In genomic region chr19:7918615-7919421, GRCh38 we compare ENCODE assay signal across 1 cellular context.
TF ChIP-seq lines count a peak whose summit lies in the region.

No MANE protein-coding gene starts in this region.

TF ChIP-seq in HepG2, 621 proteins besides CTCF, POLR2A, EP300 and RAD21 (continued from another document and continues in another):
- no peak for TF ChIP-seq SNAPC4 (CRISPR knock-in tag; IDR thresholded peaks at IDR 0.05)
- TF ChIP-seq ZNF772 (CRISPR knock-in tag; IDR thresholded peaks at IDR 0.05): peak; percentile 81; the same call in 1 of the 2 replicates
- TF ChIP-seq ZMYM4 (CRISPR knock-in tag; IDR thresholded peaks at IDR 0.05): 0 out of 2 replicates have a peak, but pooled peaks have one; percentile 34
- TF ChIP-seq ZHX1 (CRISPR knock-in tag; IDR thresholded peaks at IDR 0.05; ENCODE audit: low read depth): peak; percentile 69; the same call in 1 of the 2 replicates
- TF ChIP-seq REPIN1 (CRISPR knock-in tag; IDR thresholded peaks at IDR 0.05; ENCODE audit: borderline replicate concordance, low read depth): no peak
- TF ChIP-seq FOXA1 (IDR thresholded peaks at IDR 0.05): no peak
- peak; percentile 14; the same call in 1 of the 2 replicates for TF ChIP-seq FOXA1 (CRISPR knock-in tag; IDR thresholded peaks at IDR 0.05)
- peak; percentile 33; the same call in 1 of the 2 replicates for TF ChIP-seq ZNF614 (CRISPR knock-in tag; IDR thresholded peaks at IDR 0.05; ENCODE audit: borderline replicate concordance)
- peak; percentile 36; the same call in 1 of the 2 replicates for TF ChIP-seq TFAP4 (IDR thresholded peaks at IDR 0.05; ENCODE audit: borderline replicate concordance, low read depth)
- 0 out of 2 replicates have a peak, but pooled peaks have one; percentile 22 for TF ChIP-seq ZSCAN29 (CRISPR knock-in tag; conservative IDR thresholded peaks at IDR 0.05)
- TF ChIP-seq ARNTL (CRISPR knock-in tag; IDR thresholded peaks at IDR 0.05): peak; percentile 58; the same call in 1 of the 2 replicates
- peak; percentile 76; the same call in 1 of the 2 replicates for TF ChIP-seq NR2F2 (IDR thresholded peaks at IDR 0.05; ENCODE audit: borderline replicate concordance, low read depth)
- TF ChIP-seq MXI1 (IDR thresholded peaks at IDR 0.05; ENCODE audit: borderline replicate concordance, low read depth, low read length): peak; percentile 49; the same call in 1 of the 3 replicates
- no peak for TF ChIP-seq SRSF9 (IDR thresholded peaks at IDR 0.05; ENCODE audit: borderline replicate concordance, insufficient read depth, low read depth, low read length, poor library complexity, severe bottlenecking)
- TF ChIP-seq CHD4 (IDR thresholded peaks at IDR 0.05; ENCODE audit: borderline replicate concordance, low read length): peak; percentile 88; the same call in 1 of the 2 replicates
- TF ChIP-seq ZNF264 (CRISPR knock-in tag; IDR thresholded peaks at IDR 0.05): 0 out of 2 replicates have a peak, but pooled peaks have one; percentile 19
- TF ChIP-seq TEAD3 (CRISPR knock-in tag; optimal IDR thresholded peaks at IDR 0.05; ENCODE audit: borderline replicate concordance): peak; percentile 37
- TF ChIP-seq ZBTB3 (CRISPR knock-in tag; IDR thresholded peaks at IDR 0.05; ENCODE audit: borderline replicate concordance, low read depth): no peak; the same call in 1 of the 2 replicates
- TF ChIP-seq THAP8 (CRISPR knock-in tag; IDR thresholded peaks at IDR 0.05; ENCODE audit: borderline replicate concordance): 0 out of 2 replicates have a peak, but pooled peaks have one; percentile 26
- no peak for TF ChIP-seq HDAC6 (IDR thresholded peaks at IDR 0.05; ENCODE audit: low read depth, low read length)
- peak; percentile 36 for TF ChIP-seq ZNF781 (CRISPR knock-in tag; IDR thresholded peaks at IDR 0.05; ENCODE audit: borderline replicate concordance, not compliant biosample characterization)
- peak; percentile 36; the same call in 1 of the 2 replicates for TF ChIP-seq TOE1 (CRISPR knock-in tag; IDR thresholded peaks at IDR 0.05)
- TF ChIP-seq ZNF138 (CRISPR knock-in tag; IDR thresholded peaks at IDR 0.05; ENCODE audit: low read depth): no peak
- TF ChIP-seq POLR2AphosphoS5 (IDR thresholded peaks at IDR 0.05; ENCODE audit: low read depth, low read length): peak; percentile 89
- TF ChIP-seq, protein P1, sequence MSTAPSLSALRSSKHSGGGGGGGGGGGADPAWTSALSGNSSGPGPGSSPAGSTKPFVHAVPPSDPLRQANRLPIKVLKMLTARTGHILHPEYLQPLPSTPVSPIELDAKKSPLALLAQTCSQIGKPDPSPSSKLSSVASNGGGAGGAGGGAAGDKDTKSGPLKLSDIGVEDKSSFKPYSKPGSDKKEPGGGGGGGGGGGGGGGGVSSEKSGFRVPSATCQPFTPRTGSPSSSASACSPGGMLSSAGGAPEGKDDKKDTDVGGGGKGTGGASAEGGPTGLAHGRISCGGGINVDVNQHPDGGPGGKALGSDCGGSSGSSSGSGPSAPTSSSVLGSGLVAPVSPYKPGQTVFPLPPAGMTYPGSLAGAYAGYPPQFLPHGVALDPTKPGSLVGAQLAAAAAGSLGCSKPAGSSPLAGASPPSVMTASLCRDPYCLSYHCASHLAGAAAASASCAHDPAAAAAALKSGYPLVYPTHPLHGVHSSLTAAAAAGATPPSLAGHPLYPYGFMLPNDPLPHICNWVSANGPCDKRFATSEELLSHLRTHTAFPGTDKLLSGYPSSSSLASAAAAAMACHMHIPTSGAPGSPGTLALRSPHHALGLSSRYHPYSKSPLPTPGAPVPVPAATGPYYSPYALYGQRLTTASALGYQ (CRISPR knock-in tag; IDR thresholded peaks at IDR 0.05): 0 out of 2 replicates have a peak, but pooled peaks have one; percentile 23
- 0 out of 2 replicates have a peak, but pooled peaks have one; percentile 31 for TF ChIP-seq ZBTB39 (CRISPR knock-in tag; IDR thresholded peaks at IDR 0.05)
- TF ChIP-seq ZNF460 (CRISPR knock-in tag; IDR thresholded peaks at IDR 0.05; ENCODE audit: borderline replicate concordance): peak; percentile 69
- TF ChIP-seq, protein P2, sequence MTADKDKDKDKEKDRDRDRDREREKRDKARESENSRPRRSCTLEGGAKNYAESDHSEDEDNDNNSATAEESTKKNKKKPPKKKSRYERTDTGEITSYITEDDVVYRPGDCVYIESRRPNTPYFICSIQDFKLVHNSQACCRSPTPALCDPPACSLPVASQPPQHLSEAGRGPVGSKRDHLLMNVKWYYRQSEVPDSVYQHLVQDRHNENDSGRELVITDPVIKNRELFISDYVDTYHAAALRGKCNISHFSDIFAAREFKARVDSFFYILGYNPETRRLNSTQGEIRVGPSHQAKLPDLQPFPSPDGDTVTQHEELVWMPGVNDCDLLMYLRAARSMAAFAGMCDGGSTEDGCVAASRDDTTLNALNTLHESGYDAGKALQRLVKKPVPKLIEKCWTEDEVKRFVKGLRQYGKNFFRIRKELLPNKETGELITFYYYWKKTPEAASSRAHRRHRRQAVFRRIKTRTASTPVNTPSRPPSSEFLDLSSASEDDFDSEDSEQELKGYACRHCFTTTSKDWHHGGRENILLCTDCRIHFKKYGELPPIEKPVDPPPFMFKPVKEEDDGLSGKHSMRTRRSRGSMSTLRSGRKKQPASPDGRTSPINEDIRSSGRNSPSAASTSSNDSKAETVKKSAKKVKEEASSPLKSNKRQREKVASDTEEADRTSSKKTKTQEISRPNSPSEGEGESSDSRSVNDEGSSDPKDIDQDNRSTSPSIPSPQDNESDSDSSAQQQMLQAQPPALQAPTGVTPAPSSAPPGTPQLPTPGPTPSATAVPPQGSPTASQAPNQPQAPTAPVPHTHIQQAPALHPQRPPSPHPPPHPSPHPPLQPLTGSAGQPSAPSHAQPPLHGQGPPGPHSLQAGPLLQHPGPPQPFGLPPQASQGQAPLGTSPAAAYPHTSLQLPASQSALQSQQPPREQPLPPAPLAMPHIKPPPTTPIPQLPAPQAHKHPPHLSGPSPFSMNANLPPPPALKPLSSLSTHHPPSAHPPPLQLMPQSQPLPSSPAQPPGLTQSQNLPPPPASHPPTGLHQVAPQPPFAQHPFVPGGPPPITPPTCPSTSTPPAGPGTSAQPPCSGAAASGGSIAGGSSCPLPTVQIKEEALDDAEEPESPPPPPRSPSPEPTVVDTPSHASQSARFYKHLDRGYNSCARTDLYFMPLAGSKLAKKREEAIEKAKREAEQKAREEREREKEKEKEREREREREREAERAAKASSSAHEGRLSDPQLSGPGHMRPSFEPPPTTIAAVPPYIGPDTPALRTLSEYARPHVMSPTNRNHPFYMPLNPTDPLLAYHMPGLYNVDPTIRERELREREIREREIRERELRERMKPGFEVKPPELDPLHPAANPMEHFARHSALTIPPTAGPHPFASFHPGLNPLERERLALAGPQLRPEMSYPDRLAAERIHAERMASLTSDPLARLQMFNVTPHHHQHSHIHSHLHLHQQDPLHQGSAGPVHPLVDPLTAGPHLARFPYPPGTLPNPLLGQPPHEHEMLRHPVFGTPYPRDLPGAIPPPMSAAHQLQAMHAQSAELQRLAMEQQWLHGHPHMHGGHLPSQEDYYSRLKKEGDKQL (CRISPR knock-in tag; IDR thresholded peaks at IDR 0.05; ENCODE audit: low read depth): no peak
- no peak for TF ChIP-seq EEA1 (CRISPR knock-in tag; IDR thresholded peaks at IDR 0.05; ENCODE audit: borderline replicate concordance)
- peak; percentile 43; the same call in 1 of the 2 replicates for TF ChIP-seq FOXP4 (CRISPR knock-in tag; IDR thresholded peaks at IDR 0.05)
- 0 out of 2 replicates have a peak, but pooled peaks have one; percentile 18 for TF ChIP-seq ZNF317 (CRISPR knock-in tag; IDR thresholded peaks at IDR 0.05)
